ENCODE assay signal across 18 cellular contexts in genomic region chr4:22522206-22522605, GRCh38.
"Had no signal": no experiment of that assay in that cellular context is flagged by ENCODE, and none has a peak within 500 bp of the region (broad histone marks: within the 10 kb centered on the region; RNA-seq: fewer than 3 reads in every experiment).

No MANE protein-coding gene starts in this region.

- H3K9me3 Mint-ChIP-seq: natural killer cell treated with Interleukin-12 subunit alpha and Interleukin-12 subunit beta and Interleukin-15 and Interleukin-18, amount 100 ng/mL, for 72 hours had no signal

- H3K4me3 Mint-ChIP-seq: endodermal cell; natural killer cell treated with Interleukin-12 subunit alpha and Interleukin-12 subunit beta and Interleukin-15 and Interleukin-18, amount 100 ng/mL, for 72 hours had no signal

- H3K4me3 ChIP-seq: coronary artery, esophagus muscularis mucosa, neural progenitor cell, pancreas, upper lobe of left lung, uterus had no signal

- DNase-seq: effector CD4-positive, alpha-beta T cell; foreskin fibroblast; kidney glomerular epithelial cell; midbrain; nucleus accumbens; pancreas; right cardiac atrium; small intestine; stimulated activated CD4-positive, alpha-beta T cell treated with anti-CD3 and anti-CD28 coated beads, Interleukin-12 subunit alpha, Interleukin-12 subunit beta, amount 100 ng/mL, for 4 hours; stimulated activated naive CD4-positive, alpha-beta T cell treated with Interleukin-2 at 50 U/mL for 16 hours; upper lobe of left lung; uterus had no signal

- H3K27ac ChIP-seq: coronary artery, esophagus muscularis mucosa, neural progenitor cell, pancreas, upper lobe of left lung, uterus had no signal

- H3K27ac Mint-ChIP-seq: endodermal cell; natural killer cell treated with Interleukin-12 subunit alpha and Interleukin-12 subunit beta and Interleukin-15 and Interleukin-18, amount 100 ng/mL, for 72 hours; neural progenitor cell; progenitor cell of endocrine pancreas had no signal

- H3K36me3 Mint-ChIP-seq: natural killer cell treated with Interleukin-12 subunit alpha and Interleukin-12 subunit beta and Interleukin-15 and Interleukin-18, amount 100 ng/mL, for 72 hours; neural progenitor cell had no signal

- H3K27me3 Mint-ChIP-seq: progenitor cell of endocrine pancreas had no signal

- H3K4me1 Mint-ChIP-seq: neural progenitor cell had no signal

- H3K27me3 ChIP-seq: esophagus muscularis mucosa, pancreas, upper lobe of left lung, uterus had no signal

- ATAC-seq: natural killer cell treated with Interleukin-12 subunit alpha and Interleukin-12 subunit beta and Interleukin-15 and Interleukin-18, amount 100 ng/mL, for 72 hours; pancreas; right cardiac atrium had no signal

- H3K4me1 ChIP-seq: neural progenitor cell, pancreas, upper lobe of left lung, uterus had no signal
